8 cellular contexts compared by ENCODE assay signal in the genomic region with DNA sequence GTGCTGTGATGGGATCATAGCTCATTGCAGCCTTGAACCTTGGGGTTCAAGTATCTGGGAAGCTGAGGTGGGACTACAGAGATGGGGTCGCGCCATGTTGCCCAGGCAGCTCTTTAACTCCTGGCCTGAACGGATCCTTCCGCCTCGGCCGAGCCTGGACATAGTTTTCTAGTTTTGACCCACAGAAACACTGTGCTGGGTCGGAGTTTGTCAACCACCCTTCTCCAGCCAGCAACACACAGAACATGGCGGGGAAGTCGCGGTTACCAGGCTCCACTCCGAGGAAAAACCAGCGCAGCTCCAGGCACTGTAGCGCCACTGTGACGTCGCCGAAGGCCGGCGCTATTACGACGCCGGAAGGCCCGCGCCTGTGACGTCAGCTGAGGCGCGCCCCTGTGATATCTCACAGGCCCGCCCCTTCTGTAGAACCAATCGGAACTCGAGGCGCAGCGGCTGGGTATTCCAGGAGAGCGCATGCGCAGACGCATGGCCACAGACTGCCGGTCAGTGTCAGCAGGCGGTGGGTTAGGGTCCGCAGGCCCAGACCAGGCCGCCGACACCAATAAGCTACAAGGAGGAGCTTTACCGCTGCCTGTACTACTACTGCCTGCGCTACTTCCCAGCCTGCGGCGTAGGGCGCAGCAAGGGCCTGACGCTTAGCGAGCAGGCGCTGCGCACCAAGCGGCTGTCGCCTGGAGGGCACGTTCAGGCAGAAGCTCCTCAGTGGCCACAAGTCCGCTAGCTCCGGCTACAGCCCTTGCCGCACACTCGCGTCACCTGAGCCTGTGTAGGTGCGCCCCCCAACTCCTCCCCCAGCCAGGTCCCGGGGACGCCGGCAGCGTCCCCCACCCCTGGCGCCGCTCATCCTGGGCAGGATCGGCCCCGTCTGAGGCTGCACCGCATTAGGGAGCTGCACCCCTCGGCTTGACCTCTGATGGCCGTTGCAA.
DNase-seq lines count a peak whose midpoint lies in the region; ATAC-seq and TF ChIP-seq lines count a peak whose summit lies in the region.

No MANE protein-coding gene starts in this region.

- H3K36me3 ChIP-seq in BJ (ENCODE audit: control insufficient read depth, insufficient read depth, low read length) = no peaks in the 10 kb centered on the region

- peak; percentile 35; the same call in 1 of the 2 replicates for TF ChIP-seq CTCF in BJ (IDR thresholded peaks at IDR 0.05; ENCODE audit: insufficient read depth, low read depth, low read length)
- no peak for TF ChIP-seq CTCF in coronary artery (IDR thresholded peaks at IDR 0.05)

- no peaks in the 10 kb centered on the region for H3K27me3 ChIP-seq in BJ (ENCODE audit: control insufficient read depth, insufficient read depth, low read length)

- peak overlapping the region; percentile 84 to 93 for H3K27ac ChIP-seq in coronary artery

- DNase-seq in BJ (ENCODE audit: low read depth) = peak; percentile 76
- DNase-seq in GM19238 (ENCODE audit: insufficient read length, low spot score) = peak; percentile 96
- DNase-seq in NCI-H524 (lab: John Stamatoyannopoulos, UW) = peak; percentile 93 to 96
- DNase-seq in activated CD4-positive, alpha-beta T cell treated with anti-CD3 and anti-CD28 coated beads for 48 hours = peak; percentile 97
- peak; percentile 97 for DNase-seq in coronary artery (ENCODE audit: low spot score)
- peak; percentile 99 for DNase-seq in left kidney (ENCODE audit: low read depth, low spot score)
- DNase-seq in stimulated activated CD4-positive, alpha-beta T cell treated with anti-CD3 and anti-CD28 coated beads, Interleukin-2, amount 100 ng/mL, for 24 hours = peak; percentile 95 to 96

- POLR2A ChIA-PET in BJ (lab: Charles Lee) = interaction anchor here (0.5 kb wide), 1 partner anchor 60 kb away, joined by 7 read pairs; no protein-coding TSS in a partner anchor

- peak; percentile 94 for ATAC-seq in HG03442 (IDR thresholded peaks at IDR 0.05; ENCODE audit: unreplicated experiment)

- CTCF ChIA-PET in BJ (lab: Yijun Ruan, JAX) = interaction anchor here (0.9 to 1.6 kb wide), 4 partner anchors 8 to 353 kb away, joined by 3 to 4 read pairs (median 4); no protein-coding TSS in a partner anchor

- peak overlapping the region; percentile 65 for H3K4me3 ChIP-seq in BJ (ENCODE audit: low read depth, low read length)
- peak overlapping the region; percentile 92 for H3K4me3 ChIP-seq in coronary artery

Comparison
In these comparisons a context has a peak if more than half of its experiments do, and no peak if none do; other contexts are left out.
1. Peak in every context shown above with its lines: DNase-seq, ATAC-seq, H3K4me3 ChIP-seq and H3K27ac ChIP-seq.